In the genomic region with DNA sequence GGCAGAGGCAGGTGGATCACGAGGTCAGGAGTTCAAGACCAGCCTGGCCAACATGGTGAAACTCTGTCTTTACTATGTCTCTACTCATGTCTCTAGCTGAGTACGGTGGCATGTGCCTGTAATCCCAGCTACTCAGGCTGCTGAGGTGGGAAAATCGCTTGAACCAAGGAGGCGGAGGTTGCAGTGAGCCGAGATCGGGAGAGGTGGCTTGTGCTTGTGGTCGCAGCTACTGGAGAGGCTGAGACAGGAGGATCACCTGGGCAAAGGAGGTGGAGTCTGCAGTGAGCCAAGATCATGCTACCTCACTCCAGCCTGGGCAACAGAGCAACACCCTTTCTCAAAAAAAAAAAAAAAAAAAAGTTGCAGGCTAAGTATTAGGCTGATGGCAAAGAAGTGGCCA, we compare ENCODE assay signal across 25 cellular contexts. TPM values are rescaled to one million over a fixed set of nuclear protein-coding genes. Genes with fewer than 3 reads are reported as not detected.
A peak's percentile ranks its signal among the peaks of the same experiment; 100 is the strongest.
DNase-seq lines count a peak whose midpoint lies in the region; ATAC-seq, FAIRE-seq and TF ChIP-seq lines count a peak whose summit lies in the region.
"Had no signal": no experiment of that assay in that cellular context is flagged by ENCODE, and none has a peak within 500 bp of the region (broad histone marks: within the 10 kb centered on the region; RNA-seq: fewer than 3 reads in every experiment).

No MANE protein-coding gene starts in this region.

- H3K14ac ChIP-seq in IMR-90 (replicated peaks; ENCODE audit: low read depth, low read length), result no peak overlapping the region

- no peak overlapping the region for H2BK120ac ChIP-seq in IMR-90 (ENCODE audit: low read depth, low read length)

- H3K4me3 ChIP-seq in IMR-90 (ENCODE audit: insufficient read depth, low read depth, low read length), result no peak overlapping the region
- no peak overlapping the region for H3K4me3 ChIP-seq in K562
- H3K4me3 ChIP-seq in fibroblast of mammary gland (ENCODE audit: control insufficient read depth, low read depth, low read length), result no peak overlapping the region
- no peak overlapping the region for H3K4me3 ChIP-seq in vagina
- H3K4me3 ChIP-seq in upper lobe of left lung, result no peak overlapping the region
- H3K4me3 ChIP-seq: A549; BLaER1 treated with 17β-estradiol and CSF1 and Interleukin-3, amounts not matched to agents 10 nM and 100 nM; GM12878; PC-9; SJSA1 had no signal

- H3K4ac ChIP-seq in IMR-90 (ENCODE audit: low read depth, low read length), result no peak overlapping the region

- H3K9me3 ChIP-seq in IMR-90 (ENCODE audit: control insufficient read depth, insufficient read depth, low read length) (no peaks in the 10 kb centered on the region), K562 (replicated peaks; ENCODE audit: control insufficient read depth, insufficient read depth, low read depth, low read length) (peaks cover 5% of the 10 kb centered on the region; the same call in 1 of the 2 replicates), vagina (no peaks in the 10 kb centered on the region), upper lobe of left lung (no peaks in the 10 kb centered on the region)
- H3K9me3 ChIP-seq: A549, SJSA1 had no signal

- intact Hi-C loops in IMR-90 (cut with micrococcal nuclease) (no loop called here), K562 (cut with micrococcal nuclease) (no loop called here), vagina (cut with DNase I) (no loop called here)

- H2AK5ac ChIP-seq in IMR-90 (ENCODE audit: low read depth, low read length), result peak overlapping the region; percentile 31; the same call in 1 of the 2 replicates

- peaks cover 5% of the 10 kb centered on the region for H3K9me1 ChIP-seq in IMR-90 (ENCODE audit: insufficient read depth, low read length)
- no peaks in the 10 kb centered on the region for H3K9me1 ChIP-seq in K562 (ENCODE audit: control insufficient read depth, insufficient read depth, low read length)

- H3K9ac ChIP-seq in IMR-90 (ENCODE audit: low read depth, low read length), result no peak overlapping the region
- H3K9ac ChIP-seq in K562 (ENCODE audit: insufficient read depth in 1 of 2, low read depth in 2 of 2, low read length in 2 of 2), result 0 out of 4 replicates have a peak overlapping the region, but pooled peaks of 1 of the 2 experiments have one; percentile 28
- H3K9ac ChIP-seq: BLaER1 treated with 17β-estradiol and CSF1 and Interleukin-3, amounts not matched to agents 10 nM and 100 nM had no signal

- H3K4me1 ChIP-seq in IMR-90 (ENCODE audit: control insufficient read depth, insufficient read depth, low read length) (peaks cover 12% of the 10 kb centered on the region), K562 (replicated peaks in 1 of 2; ENCODE audit: control insufficient read depth in 2 of 2, insufficient read depth in 2 of 2, low read length in 2 of 2) (peaks cover 6 to 23% of the 10 kb centered on the region in 2 experiments), vagina (peaks cover 29% of the 10 kb centered on the region), upper lobe of left lung (peaks cover 23 to 29% (median 28%) of the 10 kb centered on the region in 4 donors)

- POLR2A ChIA-PET in IMR-90 (lab: Charles Lee; ENCODE audit: unreplicated experiment) (no interaction called here), K562 (lab: Yijun Ruan, JAX) (interaction anchor here (0.6 to 4.0 kb wide), 7 partner anchors 8 to 152 kb away, joined by 3 to 19 read pairs (median 4); a partner anchor contains a TSS)

- H3K36me3 ChIP-seq in IMR-90 (ENCODE audit: control insufficient read depth, insufficient read depth, low read length) (peaks cover 1% of the 10 kb centered on the region; the same call in 1 of the 2 replicates), K562 (ENCODE audit: control insufficient read depth, insufficient read depth, low read length) (peaks cover 5% of the 10 kb centered on the region; the same call in 2 of the 3 replicates), vagina (no peaks in the 10 kb centered on the region), upper lobe of left lung (no peaks in the 10 kb centered on the region)

- no peak overlapping the region for H3K18ac ChIP-seq in IMR-90 (ENCODE audit: low read depth, low read length)

- H3K79me2 ChIP-seq in K562 (ENCODE audit: control insufficient read depth, insufficient read depth, low read length), result peaks cover 21% of the 10 kb centered on the region

- in situ Hi-C loops in IMR-90 (cut with MboI; ENCODE audit: low sequenced_read_pairs) (loop anchor here (25.0 kb wide), 1 partner anchor 1082 kb away; a partner anchor contains a TSS), K562 (cut with MboI) (no loop called here)

- CTCF ChIA-PET in IMR-90 (lab: Yijun Ruan, JAX), result no interaction called here
- CTCF ChIA-PET in K562 (lab: Yijun Ruan, JAX; ENCODE audit: low intra/inter-chr PET ratio), result no interaction called here

- BruUV-seq in IMR-90 (replicated peaks; lab: Mats Ljungman, UMichigan), result no TSS peak
- no TSS peak for BruUV-seq in K562 (replicated peaks; lab: Mats Ljungman, UMichigan)

- H3K27me3 ChIP-seq in IMR-90 (ENCODE audit: control insufficient read depth, insufficient read depth, low read length) (no peaks in the 10 kb centered on the region), K562 (ENCODE audit: control insufficient read depth in 2 of 2, insufficient read depth in 2 of 2, low read length in 2 of 2) (no peaks in the 10 kb centered on the region), vagina (no peaks in the 10 kb centered on the region), upper lobe of left lung (no peaks in the 10 kb centered on the region)
- H3K27me3 ChIP-seq: BLaER1 treated with 17β-estradiol and CSF1 and Interleukin-3, amounts not matched to agents 10 nM and 100 nM; SJSA1 had no signal

- TF ChIP-seq CTCF in IMR-90 (conservative IDR thresholded peaks at IDR 0.05; ENCODE audit: low read depth, low read length), result no peak
- TF ChIP-seq CTCF in K562 (IDR thresholded peaks at IDR 0.05 in 2 of 3, conservative IDR thresholded peaks at IDR 0.05 in 1 of 3; ENCODE audit: insufficient read depth in 2 of 3, low read depth in 1 of 3, low read length in 3 of 3), result no peak
- TF ChIP-seq CTCF in fibroblast of mammary gland (conservative IDR thresholded peaks at IDR 0.05; ENCODE audit: control insufficient read depth, insufficient read depth, low read depth, low read length), result no peak
- TF ChIP-seq CTCF in vagina (IDR thresholded peaks at IDR 0.05), result no peak
- no peak for TF ChIP-seq CTCF in upper lobe of left lung (IDR thresholded peaks at IDR 0.05)

- no peak for TF ChIP-seq POLR2A in IMR-90 (IDR thresholded peaks at IDR 0.05; ENCODE audit: low read depth, low read length)
- no peak for TF ChIP-seq POLR2A in K562 (conservative IDR thresholded peaks at IDR 0.05)
- no peak for TF ChIP-seq POLR2A in vagina (IDR thresholded peaks at IDR 0.05)
- no peak for TF ChIP-seq POLR2A in upper lobe of left lung (IDR thresholded peaks at IDR 0.05)

- H2AK9ac ChIP-seq in IMR-90 (replicated peaks; ENCODE audit: low read depth, low read length, poor library complexity), result no peak overlapping the region

- H4K91ac ChIP-seq in IMR-90 (ENCODE audit: insufficient read depth, low read depth, low read length), result no peak overlapping the region

- no peak overlapping the region for H4K5ac ChIP-seq in IMR-90 (ENCODE audit: low read depth, low read length)

- no CpG with 5 or more reads among the region's 7 CpGs for WGBS in IMR-90 (ENCODE audit: extremely low coverage in 2 of 2, insufficient read length in 1 of 2), 2 experiments
- 80% methylated on average over 7 of the region's 7 CpGs for WGBS in K562 (ENCODE audit: insufficient coverage, low coverage, missing lambda C conversion rate)
- 97% methylated on average over 7 of the region's 7 CpGs for WGBS in upper lobe of left lung, 2 donors

- no peak overlapping the region for H2BK20ac ChIP-seq in IMR-90 (ENCODE audit: low read depth, low read length)

- H3K4me2 ChIP-seq in IMR-90 (ENCODE audit: low read depth, low read length) (no peak overlapping the region), K562 (ENCODE audit: insufficient read depth, low read length) (no peak overlapping the region)
- H3K4me2 ChIP-seq: A549, PC-9 had no signal

- no peak overlapping the region for H2BK15ac ChIP-seq in IMR-90 (ENCODE audit: low read depth, low read length)

- H3K56ac ChIP-seq in IMR-90 (ENCODE audit: extremely low read depth, insufficient read depth, low read length), result no peak overlapping the region

- no peak overlapping the region for H3K27ac ChIP-seq in IMR-90 (ENCODE audit: insufficient read depth, low read length)
- H3K27ac ChIP-seq in K562 (ENCODE audit: extremely low read depth, low read depth, low read length), result no peak overlapping the region
- H3K27ac ChIP-seq in vagina, result peak overlapping the region; percentile 87
- no peak overlapping the region for H3K27ac ChIP-seq in upper lobe of left lung
- H3K27ac ChIP-seq: A549, HL-60, PC-9, SJSA1 had no signal

- dilution Hi-C loops in IMR-90 (cut with HindIII; ENCODE audit: low sequenced_read_pairs, unreplicated experiment), result no loop called here

- TF ChIP-seq EP300 in K562 (IDR thresholded peaks at IDR 0.05; ENCODE audit: low read length), result no peak
- no peak for TF ChIP-seq EP300 in upper lobe of left lung (IDR thresholded peaks at IDR 0.05)

- H2AFZ ChIP-seq in IMR-90 (replicated peaks; ENCODE audit: low read length, poor library complexity) (no peak overlapping the region), K562 (ENCODE audit: low read depth, low read length) (no peak overlapping the region)
- H2AFZ ChIP-seq: PC-9 had no signal

- DNase-seq in IMR-90, result peak; percentile 25
- no peak for DNase-seq in K562 (ENCODE audit: extremely low read depth in 1 of 4, low spot score in 3 of 4)
- DNase-seq in fibroblast of mammary gland (ENCODE audit: low read depth), result peak; percentile 22
- no peak for DNase-seq in vagina (ENCODE audit: extremely low spot score in 2 of 2)
- no peak for DNase-seq in upper lobe of left lung
- DNase-seq in cerebellar cortex (ENCODE audit: low spot score), result no peak
- DNase-seq: AML-193; CD4-positive, alpha-beta memory T cell; DMS 273 treated with DMSO at 0.1 percent for 48 hours; DMS79; EL; GDM1; Karpas-422; NCI-H2029 treated with DMSO at 0.1 percent for 48 hours; NCI-H2227 treated with DMSO at 0.1 percent for 48 hours; NCI-H526 treated with DMSO at 0.1 percent for 48 hours; PC-9; Right ventricle myocardium superior had no signal

- FAIRE-seq in K562 (lab: Jason Lieb, UNC), result no peak
- FAIRE-seq: A549, GM12878, H54 had no signal

- H4K20me1 ChIP-seq in IMR-90 (ENCODE audit: insufficient read depth, low read length) (0 out of 2 replicates have a peak, but pooled peaks cover 3% of the 10 kb centered on the region), K562 (replicated peaks; ENCODE audit: control insufficient read depth, insufficient read depth, low read length) (no peaks in the 10 kb centered on the region)

- TF ChIP-seq RAD21 in IMR-90 (IDR thresholded peaks at IDR 0.05; ENCODE audit: low read length) (no peak), K562 (CRISPR knock-in tag; conservative IDR thresholded peaks at IDR 0.05 in 1 of 2, IDR thresholded peaks at IDR 0.05 in 1 of 2) (no peak)

- no peak overlapping the region for H3K23ac ChIP-seq in IMR-90 (ENCODE audit: low read depth, low read length)

- no peak for ATAC-seq in IMR-90 (ENCODE audit: low read depth)
- no peak for ATAC-seq in K562
- ATAC-seq in upper lobe of left lung (ENCODE audit: low FRiP score in 2 of 2), result no peak
- ATAC-seq in GM21447 (IDR thresholded peaks at IDR 0.05; ENCODE audit: unreplicated experiment), result no peak
- ATAC-seq: A549, GM12878 had no signal

- H3K79me1 ChIP-seq in IMR-90 (ENCODE audit: low read depth in 1 of 2, low read length in 2 of 2), result peaks cover 25 to 68% of the 10 kb centered on the region in 2 experiments

- peak overlapping the region; percentile 17 for H2BK5ac ChIP-seq in IMR-90 (ENCODE audit: low read depth, low read length, poor library complexity, severe bottlenecking)

- H4K8ac ChIP-seq in IMR-90 (ENCODE audit: low read depth in 2 of 2, low read length in 2 of 2), result peak overlapping the region in 1 of 2 experiments; percentile 32; a peak in 1 of 4 replicates

RNA-seq across cellular contexts. Expression of a gene that starts 8.0 kb away (rescaled TPM):
- total RNA-seq in IMR-90 (2012; rRNA removed), result 92.3 and 124 TPM in 2 replicates
- polyA plus RNA-seq in IMR-90 (2012; rRNA removed), result 20.1 and 30.2 TPM in 2 replicates
- 6.5 and 6.6 TPM in 2 replicates for polyA plus RNA-seq in IMR-90 (2012; cell fraction: cytosol; rRNA removed)
- 3.8 and 25.2 TPM in 2 replicates for polyA plus RNA-seq in IMR-90 (2012; cell fraction: nucleus; rRNA removed; ENCODE audit: low replicate concordance)
- total RNA-seq in K562 (2011; cell fraction: chromatin; rRNA removed; ENCODE audit: low replicate concordance), result 63.3 and 139 TPM in 2 replicates
- 28.2 and 43.2 TPM in 2 replicates for total RNA-seq in K562 (2011; cell fraction: nucleolus; rRNA removed)
- 89.1 and 167 TPM in 2 replicates for total RNA-seq in K562 (2011; cell fraction: nucleoplasm; rRNA removed)
- 84.3 and 86.0 TPM in 2 replicates for total RNA-seq in K562 (2014; rRNA removed)
- 110 and 124 TPM in 2 replicates for total RNA-seq in K562 (2014; rRNA removed; fragmentation: Illumina TruSeq; extraction: Trizol)
- total RNA-seq in K562 (2015; rRNA removed; fragmentation: Illumina TruSeq; extraction: Trizol), result 117 and 123 TPM in 2 replicates
- total RNA-seq in K562 (2021), result 105 and 110 TPM in 2 replicates
- 34.7 and 52.4 TPM in 2 replicates for polyA plus RNA-seq in K562 (2011; rRNA removed)
- polyA plus RNA-seq in K562 (2011; cell fraction: cytosol; rRNA removed), result 13.4 and 22.5 TPM in 2 replicates
- polyA plus RNA-seq in K562 (2011; cell fraction: nucleus; rRNA removed), result 36.2 and 36.5 TPM in 2 replicates
- polyA plus RNA-seq in K562 (2012), result 76.6 and 96.2 TPM in 2 replicates
- polyA plus RNA-seq in K562 (2014; fragmentation: Illumina TruSeq; extraction: Trizol), result 143 and 156 TPM in 2 replicates
- 100 to 1,000 TPM in 1 of 2 experiments, 10 to 100 TPM in 1; 73.9 to 115 TPM for polyA plus RNA-seq in K562 (2014; fragmentation: Nextera tagmentation; extraction: Ambion mirVana)
- polyA plus RNA-seq in K562 (2014; rRNA removed), result 83.8 and 91.3 TPM in 2 replicates
- 111 TPM in 2 replicates for polyA minus RNA-seq in K562 (2011; rRNA and poly(A)+ RNA removed)
- 27.6 and 33.8 TPM in 2 replicates for polyA minus RNA-seq in K562 (2011; cell fraction: cytosol; rRNA and poly(A)+ RNA removed)
- polyA minus RNA-seq in K562 (2011; cell fraction: nucleus; rRNA and poly(A)+ RNA removed), result 46.2 and 76.4 TPM in 2 replicates
- 85.0 TPM for total RNA-seq in vagina
- total RNA-seq in upper lobe of left lung, result 100 to 1,000 TPM in 2 of 6 donors, 10 to 100 TPM in 4; 67.0 to 123 (median 90.6) TPM

RNA-seq across cellular contexts. Expression of a gene that starts 26.2 kb away (rescaled TPM):
- total RNA-seq in IMR-90 (2012; rRNA removed) (243 TPM in 2 replicates), K562 (2014; rRNA removed) (87.0 and 95.0 TPM in 2 replicates), K562 (2014; rRNA removed; fragmentation: Illumina TruSeq; extraction: Trizol) (120 and 127 TPM in 2 replicates), K562 (2015; rRNA removed; fragmentation: Illumina TruSeq; extraction: Trizol) (113 and 115 TPM in 2 replicates), K562 (2021) (140 and 147 TPM in 2 replicates), vagina (597 TPM), upper lobe of left lung (100 to 1,000 TPM; 116 to 478 (median 295) TPM)
- polyA plus RNA-seq in IMR-90 (2012; rRNA removed) (102 and 173 TPM in 2 replicates), K562 (2011; rRNA removed) (95.8 and 116 TPM in 2 replicates), K562 (2014; fragmentation: Illumina TruSeq; extraction: Trizol) (113 and 115 TPM in 2 replicates), K562 (2014; fragmentation: Nextera tagmentation; extraction: Ambion mirVana) (10 to 100 TPM; 39.8 to 58.3 TPM), K562 (2014; rRNA removed) (86.6 and 111 TPM in 2 replicates)
- polyA plus RNA-seq in IMR-90 (2012; cell fraction: cytosol; rRNA removed), result 93.7 and 177 TPM in 2 replicates
- polyA plus RNA-seq in IMR-90 (2012; cell fraction: nucleus; rRNA removed; ENCODE audit: low replicate concordance), result 48.2 and 96.3 TPM in 2 replicates
- 40.8 and 47.2 TPM in 2 replicates for total RNA-seq in K562 (2011; cell fraction: chromatin; rRNA removed; ENCODE audit: low replicate concordance)
- 16.8 and 23.3 TPM in 2 replicates for total RNA-seq in K562 (2011; cell fraction: nucleolus; rRNA removed)
- 28.5 and 41.5 TPM in 2 replicates for total RNA-seq in K562 (2011; cell fraction: nucleoplasm; rRNA removed)
- polyA plus RNA-seq in K562 (2011; cell fraction: cytosol; rRNA removed), result 66.2 and 79.3 TPM in 2 replicates
- 22.1 and 31.7 TPM in 2 replicates for polyA plus RNA-seq in K562 (2011; cell fraction: nucleus; rRNA removed)
- 90.1 and 109 TPM in 2 replicates for polyA plus RNA-seq in K562 (2012)
- polyA minus RNA-seq in K562 (2011; rRNA and poly(A)+ RNA removed), result 123 and 131 TPM in 2 replicates
- polyA minus RNA-seq in K562 (2011; cell fraction: cytosol; rRNA and poly(A)+ RNA removed), result 56.7 and 65.4 TPM in 2 replicates
- polyA minus RNA-seq in K562 (2011; cell fraction: nucleus; rRNA and poly(A)+ RNA removed), result 17.0 and 33.3 TPM in 2 replicates

RNA-seq across cellular contexts. Expression of a gene that starts 42.6 kb away (rescaled TPM):
- total RNA-seq in IMR-90 (2012; rRNA removed), result 45.2 and 50.3 TPM in 2 replicates
- 29.2 and 30.5 TPM in 2 replicates for polyA plus RNA-seq in IMR-90 (2012; rRNA removed)
- polyA plus RNA-seq in IMR-90 (2012; cell fraction: cytosol; rRNA removed), result 8.8 and 15.7 TPM in 2 replicates
- 4.2 and 15.3 TPM in 2 replicates for polyA plus RNA-seq in IMR-90 (2012; cell fraction: nucleus; rRNA removed; ENCODE audit: low replicate concordance)
- total RNA-seq in K562 (2011; cell fraction: chromatin; rRNA removed; ENCODE audit: low replicate concordance), result 97.0 and 119 TPM in 2 replicates
- 75.9 and 101 TPM in 2 replicates for total RNA-seq in K562 (2011; cell fraction: nucleolus; rRNA removed)
- 118 and 128 TPM in 2 replicates for total RNA-seq in K562 (2011; cell fraction: nucleoplasm; rRNA removed)
- 63.0 and 74.1 TPM in 2 replicates for total RNA-seq in K562 (2014; rRNA removed)
- total RNA-seq in K562 (2014; rRNA removed; fragmentation: Illumina TruSeq; extraction: Trizol), result 151 and 166 TPM in 2 replicates
- 78.8 and 85.6 TPM in 2 replicates for total RNA-seq in K562 (2015; rRNA removed; fragmentation: Illumina TruSeq; extraction: Trizol)
- total RNA-seq in K562 (2021), result 131 and 144 TPM in 2 replicates
- 265 and 286 TPM in 2 replicates for polyA plus RNA-seq in K562 (2011; rRNA removed)
- polyA plus RNA-seq in K562 (2011; cell fraction: cytosol; rRNA removed), result 60.4 and 121 TPM in 2 replicates
- polyA plus RNA-seq in K562 (2011; cell fraction: nucleus; rRNA removed), result 71.9 and 123 TPM in 2 replicates
- polyA plus RNA-seq in K562 (2012), result 58.3 and 88.8 TPM in 2 replicates
- 93.8 and 98.3 TPM in 2 replicates for polyA plus RNA-seq in K562 (2014; fragmentation: Illumina TruSeq; extraction: Trizol)
- polyA plus RNA-seq in K562 (2014; fragmentation: Nextera tagmentation; extraction: Ambion mirVana), result 100 to 1,000 TPM; 247 to 309 TPM
- polyA plus RNA-seq in K562 (2014; rRNA removed), result 90.9 and 94.5 TPM in 2 replicates
- polyA minus RNA-seq in K562 (2011; rRNA and poly(A)+ RNA removed), result 193 and 204 TPM in 2 replicates
- polyA minus RNA-seq in K562 (2011; cell fraction: cytosol; rRNA and poly(A)+ RNA removed), result 59.9 and 62.8 TPM in 2 replicates
- 42.4 and 92.6 TPM in 2 replicates for polyA minus RNA-seq in K562 (2011; cell fraction: nucleus; rRNA and poly(A)+ RNA removed)
- 11.3 TPM for total RNA-seq in vagina
- 10 to 100 TPM in 4 of 6 donors, 1 to 10 TPM in 2; 5.2 to 62.5 (median 30.5) TPM for total RNA-seq in upper lobe of left lung

Comparison
In these comparisons a context has a peak if more than half of its experiments do, and no peak if none do; other contexts are left out.
1. DNase-seq: peak in IMR-90 (single experiment) and fibroblast of mammary gland (single experiment); none in K562 (0 of 4), vagina (0 of 2), upper lobe of left lung (0 of 2) and cerebellar cortex (single experiment).